9 cellular contexts compared by ENCODE assay signal in the genomic region with DNA sequence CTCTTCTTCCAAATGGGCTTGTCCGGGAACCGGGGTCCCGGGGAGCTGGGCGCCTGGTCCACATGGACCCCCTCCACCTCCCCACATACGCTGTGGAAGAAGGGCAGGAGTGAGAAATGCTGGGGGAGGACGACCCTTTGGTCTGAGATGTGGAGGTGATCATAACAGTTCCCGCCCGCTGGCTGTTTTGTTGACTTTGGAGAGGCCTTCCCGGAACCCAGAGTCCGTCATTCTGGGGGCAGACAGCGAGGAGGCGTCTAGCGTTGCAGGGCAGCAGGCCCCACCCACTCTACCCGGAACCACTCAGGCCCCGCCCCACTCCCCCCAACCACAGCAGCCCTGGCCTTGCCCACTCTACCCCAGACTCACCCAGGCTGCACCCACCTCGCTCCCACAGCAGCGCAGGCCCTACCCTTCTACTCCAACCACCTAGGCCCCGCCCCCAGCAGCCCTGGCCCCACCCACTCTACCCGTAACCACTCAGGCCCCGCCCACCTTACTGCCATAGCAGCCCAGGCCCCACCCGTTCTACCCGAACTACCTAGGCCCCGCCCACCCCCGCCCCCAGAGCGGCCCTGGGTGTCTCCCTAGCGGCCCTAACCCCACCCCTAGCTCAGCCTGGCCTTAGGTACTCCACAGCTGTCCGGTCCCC. TPM values are rescaled to one million over a fixed set of nuclear protein-coding genes. Genes with fewer than 3 reads are reported as not detected.
DNase-seq lines count a peak whose midpoint lies in the region; ATAC-seq and TF ChIP-seq lines count a peak whose summit lies in the region.
"Had no signal": no experiment of that assay in that cellular context is flagged by ENCODE, and none has a peak within 500 bp of the region (broad histone marks: within the 10 kb centered on the region; RNA-seq: fewer than 3 reads in every experiment).

No MANE protein-coding gene starts in this region.

- H3K36me3 ChIP-seq in upper lobe of left lung: peaks cover 7 to 33% (median 25%) of the 10 kb centered on the region in 4 donors

- H3K27ac ChIP-seq in upper lobe of left lung: peak overlapping the region; percentile 60 to 83 (median 76)
- H3K27ac ChIP-seq: BLaER1 had no signal

- peak in 1 of 4 donors; percentile 39 for TF ChIP-seq EP300 in upper lobe of left lung (IDR thresholded peaks at IDR 0.05)

- H3K27me3 ChIP-seq in upper lobe of left lung: no peaks in the 10 kb centered on the region
- H3K27me3 ChIP-seq: BLaER1 had no signal

- H3K9me3 Mint-ChIP-seq in activated naive CD8-positive, alpha-beta T cell treated with anti-CD3 and anti-CD28 coated beads for 36 hours: no peaks in the 10 kb centered on the region
- no peaks in the 10 kb centered on the region for H3K9me3 Mint-ChIP-seq in activated T-helper 1 cell treated with anti-CD3 and anti-CD28 coated beads, Interleukin-12 subunit alpha, Interleukin-12 subunit beta, Interleukin-2, Interleukin-4 antibody, amounts not matched to agents 30 ng/mL and 10 ng/mL and 1 ng/mL, durations not matched to agents 14 hours and 24 hours and 36 hours

- peak; percentile 72 for DNase-seq in activated CD8-positive, alpha-beta memory T cell treated with anti-CD3 and anti-CD28 coated beads for 24 hours
- no peak for DNase-seq in activated CD8-positive, alpha-beta memory T cell treated with anti-CD3 and anti-CD28 coated beads, Interleukin-2, amount 50 U/mL, for 4 hours
- DNase-seq in activated naive CD8-positive, alpha-beta T cell treated with anti-CD3 and anti-CD28 coated beads for 36 hours: peak; percentile 56
- peak; percentile 25 to 63 for DNase-seq in lung microvascular endothelial cell (ENCODE audit: low read depth in 2 of 2)
- DNase-seq in upper lobe of left lung: peak; percentile 97 to 98
- DNase-seq in activated T-helper 1 cell treated with anti-CD3 and anti-CD28 coated beads, Interleukin-12 subunit alpha, Interleukin-12 subunit beta, Interleukin-2, Interleukin-4 antibody, amounts not matched to agents 30 ng/mL and 10 ng/mL and 1 ng/mL, durations not matched to agents 14 hours and 24 hours and 36 hours (ENCODE audit: low spot score): no peak
- no peak for DNase-seq in DMS79 (lab: John Stamatoyannopoulos, UW)

- TF ChIP-seq CTCF in upper lobe of left lung (IDR thresholded peaks at IDR 0.05): no peak

- H3K27me3 Mint-ChIP-seq in activated naive CD8-positive, alpha-beta T cell treated with anti-CD3 and anti-CD28 coated beads for 36 hours: no peaks in the 10 kb centered on the region
- H3K27me3 Mint-ChIP-seq in activated T-helper 1 cell treated with anti-CD3 and anti-CD28 coated beads, Interleukin-12 subunit alpha, Interleukin-12 subunit beta, Interleukin-2, Interleukin-4 antibody, amounts not matched to agents 30 ng/mL and 10 ng/mL and 1 ng/mL, durations not matched to agents 14 hours and 24 hours and 36 hours (ENCODE audit: insufficient read depth): peaks cover 2% of the 10 kb centered on the region

- no peaks in the 10 kb centered on the region for H3K9me3 ChIP-seq in upper lobe of left lung
- H3K9me3 ChIP-seq: BLaER1 had no signal

- peaks cover 10% of the 10 kb centered on the region for H3K36me3 Mint-ChIP-seq in activated naive CD8-positive, alpha-beta T cell treated with anti-CD3 and anti-CD28 coated beads for 36 hours
- H3K36me3 Mint-ChIP-seq in activated T-helper 1 cell treated with anti-CD3 and anti-CD28 coated beads, Interleukin-12 subunit alpha, Interleukin-12 subunit beta, Interleukin-2, Interleukin-4 antibody, amounts not matched to agents 30 ng/mL and 10 ng/mL and 1 ng/mL, durations not matched to agents 14 hours and 24 hours and 36 hours (ENCODE audit: low read depth): peaks cover 20% of the 10 kb centered on the region

- intact Hi-C loops in activated T-helper 1 cell treated with anti-CD3 and anti-CD28 coated beads, Interleukin-12 subunit alpha, Interleukin-12 subunit beta, Interleukin-2, Interleukin-4 antibody, amounts not matched to agents 30 ng/mL and 10 ng/mL and 1 ng/mL, durations not matched to agents 14 hours and 24 hours and 36 hours (cut with micrococcal nuclease): no loop called here

- no peak overlapping the region for H3K27ac Mint-ChIP-seq in activated naive CD8-positive, alpha-beta T cell treated with anti-CD3 and anti-CD28 coated beads for 36 hours
- H3K27ac Mint-ChIP-seq in activated T-helper 1 cell treated with anti-CD3 and anti-CD28 coated beads, Interleukin-12 subunit alpha, Interleukin-12 subunit beta, Interleukin-2, Interleukin-4 antibody, amounts not matched to agents 30 ng/mL and 10 ng/mL and 1 ng/mL, durations not matched to agents 14 hours and 24 hours and 36 hours: no peak overlapping the region

- H3K4me3 ChIP-seq in upper lobe of left lung: peak overlapping the region in 3 of 4 donors; percentile 26 to 44 (median 42)
- H3K4me3 ChIP-seq: BLaER1 had no signal

- 72 to 78% methylated on average over 23 to 24 of the region's 27 CpGs for WGBS in upper lobe of left lung, 2 donors

- H3K4me3 Mint-ChIP-seq in activated naive CD8-positive, alpha-beta T cell treated with anti-CD3 and anti-CD28 coated beads for 36 hours: no peak overlapping the region
- H3K4me3 Mint-ChIP-seq in activated T-helper 1 cell treated with anti-CD3 and anti-CD28 coated beads, Interleukin-12 subunit alpha, Interleukin-12 subunit beta, Interleukin-2, Interleukin-4 antibody, amounts not matched to agents 30 ng/mL and 10 ng/mL and 1 ng/mL, durations not matched to agents 14 hours and 24 hours and 36 hours: no peak overlapping the region

- ATAC-seq in upper lobe of left lung (ENCODE audit: low FRiP score in 2 of 2): peak; percentile 87 to 91
- no peak for ATAC-seq in GM21786 (IDR thresholded peaks at IDR 0.05; ENCODE audit: unreplicated experiment)

- H3K4me1 ChIP-seq in upper lobe of left lung: peaks cover 15 to 32% (median 19%) of the 10 kb centered on the region in 4 donors

- peak in 2 of 4 donors; percentile 26 to 38 for TF ChIP-seq POLR2A in upper lobe of left lung (IDR thresholded peaks at IDR 0.05)

- H3K4me1 Mint-ChIP-seq in activated naive CD8-positive, alpha-beta T cell treated with anti-CD3 and anti-CD28 coated beads for 36 hours: peaks cover 2% of the 10 kb centered on the region
- H3K4me1 Mint-ChIP-seq in activated T-helper 1 cell treated with anti-CD3 and anti-CD28 coated beads, Interleukin-12 subunit alpha, Interleukin-12 subunit beta, Interleukin-2, Interleukin-4 antibody, amounts not matched to agents 30 ng/mL and 10 ng/mL and 1 ng/mL, durations not matched to agents 14 hours and 24 hours and 36 hours (ENCODE audit: low read depth): peaks cover 7% of the 10 kb centered on the region

RNA-seq across cellular contexts. Expression of a gene that starts 7.1 kb away (rescaled TPM):
- total RNA-seq in activated naive CD8-positive, alpha-beta T cell treated with anti-CD3 and anti-CD28 coated beads for 36 hours: 10 to 100 TPM; 56.0 to 62.9 TPM
- total RNA-seq in lung microvascular endothelial cell (42.1 and 58.3 TPM in 2 replicates), upper lobe of left lung (100 to 1,000 TPM in 1 of 6 donors, 10 to 100 TPM in 5; 51.6 to 105 (median 69.0) TPM)
- 106 and 108 TPM in 2 replicates for total RNA-seq in activated T-helper 1 cell treated with anti-CD3 and anti-CD28 coated beads, Interleukin-12 subunit alpha, Interleukin-12 subunit beta, Interleukin-2, Interleukin-4 antibody, amounts not matched to agents 30 ng/mL and 10 ng/mL and 1 ng/mL, durations not matched to agents 14 hours and 24 hours and 36 hours

RNA-seq across cellular contexts. Expression of a gene that starts 9.2 kb away (rescaled TPM):
- 10 to 100 TPM; 29.8 to 31.3 TPM for total RNA-seq in activated naive CD8-positive, alpha-beta T cell treated with anti-CD3 and anti-CD28 coated beads for 36 hours
- total RNA-seq in lung microvascular endothelial cell (17.7 and 20.4 TPM in 2 replicates), upper lobe of left lung (100 to 1,000 TPM in 2 of 6 donors, 10 to 100 TPM in 4; 59.6 to 423 (median 74.3) TPM)
- total RNA-seq in activated T-helper 1 cell treated with anti-CD3 and anti-CD28 coated beads, Interleukin-12 subunit alpha, Interleukin-12 subunit beta, Interleukin-2, Interleukin-4 antibody, amounts not matched to agents 30 ng/mL and 10 ng/mL and 1 ng/mL, durations not matched to agents 14 hours and 24 hours and 36 hours: 61.2 and 62.0 TPM in 2 replicates

RNA-seq across cellular contexts. Expression of a gene that starts 9.8 kb away (rescaled TPM):
- under 1 TPM; 0.22 to 0.64 TPM for total RNA-seq in activated naive CD8-positive, alpha-beta T cell treated with anti-CD3 and anti-CD28 coated beads for 36 hours
- total RNA-seq in lung microvascular endothelial cell (0.44 and 1.6 TPM in 2 replicates), upper lobe of left lung (1,000 to 10,000 TPM in 2 of 6 donors, 100 to 1,000 TPM in 4; 461 to 1,221 (median 854) TPM)
- total RNA-seq in activated T-helper 1 cell treated with anti-CD3 and anti-CD28 coated beads, Interleukin-12 subunit alpha, Interleukin-12 subunit beta, Interleukin-2, Interleukin-4 antibody, amounts not matched to agents 30 ng/mL and 10 ng/mL and 1 ng/mL, durations not matched to agents 14 hours and 24 hours and 36 hours: 6.1 and 7.2 TPM in 2 replicates

RNA-seq across cellular contexts. Expression of a gene that starts 37.0 kb away (rescaled TPM):
- 10 to 100 TPM; 25.7 to 26.1 TPM for total RNA-seq in activated naive CD8-positive, alpha-beta T cell treated with anti-CD3 and anti-CD28 coated beads for 36 hours
- total RNA-seq in lung microvascular endothelial cell (2.2 and 3.0 TPM in 2 replicates), upper lobe of left lung (100 to 1,000 TPM in 1 of 6 donors, 10 to 100 TPM in 5; 24.9 to 109 (median 35.8) TPM)
- 15.0 and 15.6 TPM in 2 replicates for total RNA-seq in activated T-helper 1 cell treated with anti-CD3 and anti-CD28 coated beads, Interleukin-12 subunit alpha, Interleukin-12 subunit beta, Interleukin-2, Interleukin-4 antibody, amounts not matched to agents 30 ng/mL and 10 ng/mL and 1 ng/mL, durations not matched to agents 14 hours and 24 hours and 36 hours

RNA-seq across cellular contexts. Expression of a gene that starts 42.2 kb away (rescaled TPM):
- 10 to 100 TPM; 65.2 to 65.7 TPM for total RNA-seq in activated naive CD8-positive, alpha-beta T cell treated with anti-CD3 and anti-CD28 coated beads for 36 hours
- 0.22 TPM in 1 of 2 replicates, not detected in the other for total RNA-seq in lung microvascular endothelial cell
- total RNA-seq in upper lobe of left lung: 10 to 100 TPM; 13.9 to 53.4 (median 24.1) TPM
- 86.8 and 90.4 TPM in 2 replicates for total RNA-seq in activated T-helper 1 cell treated with anti-CD3 and anti-CD28 coated beads, Interleukin-12 subunit alpha, Interleukin-12 subunit beta, Interleukin-2, Interleukin-4 antibody, amounts not matched to agents 30 ng/mL and 10 ng/mL and 1 ng/mL, durations not matched to agents 14 hours and 24 hours and 36 hours

Comparison
In these comparisons a context has a peak if more than half of its experiments do, and no peak if none do; other contexts are left out.
1. DNase-seq: peak in activated CD8-positive, alpha-beta memory T cell treated with anti-CD3 and anti-CD28 coated beads for 24 hours (single experiment), activated naive CD8-positive, alpha-beta T cell treated with anti-CD3 and anti-CD28 coated beads for 36 hours (single experiment), lung microvascular endothelial cell (2 of 2) and upper lobe of left lung (2 of 2); none in activated CD8-positive, alpha-beta memory T cell treated with anti-CD3 and anti-CD28 coated beads, Interleukin-2, amount 50 U/mL, for 4 hours (single experiment), activated T-helper 1 cell treated with anti-CD3 and anti-CD28 coated beads, Interleukin-12 subunit alpha, Interleukin-12 subunit beta, Interleukin-2, Interleukin-4 antibody, amounts not matched to agents 30 ng/mL and 10 ng/mL and 1 ng/mL, durations not matched to agents 14 hours and 24 hours and 36 hours (single experiment) and DMS79 (single experiment).
2. RNA of a gene that starts 9.8 kb away (total RNA-seq): 461 to 1,221 TPM in upper lobe of left lung; 6.1 to 7.2 TPM in activated T-helper 1 cell treated with anti-CD3 and anti-CD28 coated beads, Interleukin-12 subunit alpha, Interleukin-12 subunit beta, Interleukin-2, Interleukin-4 antibody, amounts not matched to agents 30 ng/mL and 10 ng/mL and 1 ng/mL, durations not matched to agents 14 hours and 24 hours and 36 hours, 0.44 to 1.6 TPM in lung microvascular endothelial cell and 0.22 to 0.64 TPM in activated naive CD8-positive, alpha-beta T cell treated with anti-CD3 and anti-CD28 coated beads for 36 hours; every median in the first group is over 10 times any median in the second.